Comparison of ENCODE assay signal across 22 cellular contexts in genomic region chr12:131471946-131472732, GRCh38.
"Had no signal": no experiment of that assay in that cellular context is flagged by ENCODE, and none has a peak within 500 bp of the region (broad histone marks: within the 10 kb centered on the region; RNA-seq: fewer than 3 reads in every experiment).

No MANE protein-coding gene starts in this region.

- H3K27me3 ChIP-seq: cardiac muscle cell, SJSA1 had no signal

- H3K27ac ChIP-seq: cardiac muscle cell, SJSA1 had no signal

- DNase-seq: activated CD4-positive, alpha-beta T cell treated with anti-CD3 and anti-CD28 coated beads for 1 hour; activated CD4-positive, alpha-beta T cell treated with anti-CD3 and anti-CD28 coated beads, Interleukin-2, amount 10 ng/mL, durations not matched to agents 24 days and 14 days; activated CD4-positive, alpha-beta T cell treated with anti-CD3 and anti-CD28 coated beads, Interleukin-2, amount 50 U/mL, for 48 hours; activated CD8-positive, alpha-beta memory T cell treated with anti-CD3 and anti-CD28 coated beads, Interleukin-2, amount 10 ng/mL, durations not matched to agents 7 days and 5 days; activated gamma-delta T cell; activated naive CD4-positive, alpha-beta T cell treated with anti-CD3 and anti-CD28 coated beads for 36 hours; activated T-cell treated with anti-CD3 and anti-CD28 coated beads, Interleukin-2, amount 50 U/mL, for 24 hours; amygdala; Karpas-422; NCI-H1105 treated with DMSO at 0.1 percent for 48 hours; NCI-H1436 treated with DMSO at 0.1 percent for 48 hours; NCI-H187; NCI-H2081 treated with DMSO at 0.1 percent for 48 hours; NCI-H446; NCI-H524; PC-3; SHP77 had no signal

- H3K9me3 ChIP-seq: SJSA1 had no signal

- H3K36me3 ChIP-seq: cardiac muscle cell, SJSA1 had no signal

- H3K4me1 ChIP-seq: SJSA1 had no signal

- H3K4me3 ChIP-seq: cardiac muscle cell, SJSA1 had no signal

- ATAC-seq: activated CD8-positive, alpha-beta memory T cell treated with anti-CD3 and anti-CD28 coated beads, Interleukin-2, amount 10 ng/mL, durations not matched to agents 7 days and 5 days; PC-3; SK-N-SH treated with all-trans-retinoic acid at 6 μM for 48 hours had no signal

- FAIRE-seq: astrocyte, RCC 7860 had no signal
